In genomic region chr1:30895942-30896660, GRCh38 we compare ENCODE assay signal across 1 cellular context.
TF ChIP-seq lines count a peak whose summit lies in the region.

No MANE protein-coding gene starts in this region.

TF ChIP-seq in K562, 482 proteins besides CTCF, POLR2A, EP300 and RAD21 (continued from another document and continues in another):
- TF ChIP-seq ID3 (CRISPR knock-in tag; IDR thresholded peaks at IDR 0.05): no peak
- TF ChIP-seq ID3 (tag; IDR thresholded peaks at IDR 0.05): 0 out of 2 replicates have a peak, but pooled peaks have one; percentile 23
- no peak for TF ChIP-seq PURB (CRISPR knock-in tag; IDR thresholded peaks at IDR 0.05; ENCODE audit: low read depth)
- TF ChIP-seq CC2D1A (IDR thresholded peaks at IDR 0.05): no peak
- TF ChIP-seq SRSF1 (IDR thresholded peaks at IDR 0.05; ENCODE audit: low read depth, low read length): no peak
- TF ChIP-seq SIRT6 (IDR thresholded peaks at IDR 0.05; ENCODE audit: low read depth, low read length): no peak
- no peak for TF ChIP-seq FOXM1 (IDR thresholded peaks at IDR 0.05; ENCODE audit: low read depth)
- TF ChIP-seq FOXM1 (CRISPR knock-in tag; IDR thresholded peaks at IDR 0.05; ENCODE audit: low read depth): no peak
- TF ChIP-seq GTF2A2 (tag; IDR thresholded peaks at IDR 0.05): no peak
- TF ChIP-seq SRF (CRISPR knock-in tag; IDR thresholded peaks at IDR 0.05): no peak
- TF ChIP-seq COPS2 (conservative IDR thresholded peaks at IDR 0.05): no peak
- TF ChIP-seq GTF2B (IDR thresholded peaks at IDR 0.05; ENCODE audit: extremely low read depth, insufficient read length): no peak
- TF ChIP-seq MNT (conservative IDR thresholded peaks at IDR 0.05): no peak
- TF ChIP-seq SMARCB1 (IDR thresholded peaks at IDR 0.05; ENCODE audit: insufficient read length, low read depth): no peak
- no peak for TF ChIP-seq GTF3C2 (IDR thresholded peaks at IDR 0.05; ENCODE audit: borderline replicate concordance, extremely low read depth, insufficient read length)
- TF ChIP-seq ZNF589 (CRISPR knock-in tag; IDR thresholded peaks at IDR 0.05; ENCODE audit: low read depth): peak; percentile 69
- peak; percentile 13; the same call in 1 of the 2 replicates for TF ChIP-seq TEAD4 (IDR thresholded peaks at IDR 0.05; ENCODE audit: low read length)
- no peak for TF ChIP-seq TEAD4 (CRISPR knock-in tag; IDR thresholded peaks at IDR 0.05; ENCODE audit: borderline replicate concordance)
- TF ChIP-seq CTBP1 (IDR thresholded peaks at IDR 0.05; ENCODE audit: borderline replicate concordance): no peak; the same call in 1 of the 2 replicates
- no peak for TF ChIP-seq THRA (IDR thresholded peaks at IDR 0.05)
- TF ChIP-seq JUND (IDR thresholded peaks at IDR 0.05; ENCODE audit: borderline replicate concordance, low read depth, low read length): peak; percentile 74
- 0 out of 3 replicates have a peak, but pooled peaks have one; percentile 34 for TF ChIP-seq JUND (tag; IDR thresholded peaks at IDR 0.05; ENCODE audit: borderline replicate concordance, low read depth, low read length)
- no peak for TF ChIP-seq NR3C1 (CRISPR knock-in tag; IDR thresholded peaks at IDR 0.05)
- 0 out of 2 replicates have a peak, but pooled peaks have one; percentile 38 for TF ChIP-seq ZFP91 (CRISPR knock-in tag; IDR thresholded peaks at IDR 0.05)
- peak; percentile 59; the same call in 1 of the 2 replicates for TF ChIP-seq POLR2G (IDR thresholded peaks at IDR 0.05; ENCODE audit: low read depth, low read length)
- TF ChIP-seq NFXL1 (CRISPR knock-in tag; IDR thresholded peaks at IDR 0.05): 0 out of 2 replicates have a peak, but pooled peaks have one; percentile 13
- TF ChIP-seq TSC22D4 (tag; IDR thresholded peaks at IDR 0.05): no peak
- TF ChIP-seq RREB1 (CRISPR knock-in tag; IDR thresholded peaks at IDR 0.05): no peak
- TF ChIP-seq ZNF263 (CRISPR knock-in tag; IDR thresholded peaks at IDR 0.05; ENCODE audit: borderline replicate concordance): peak; percentile 96
- TF ChIP-seq ZBTB2 (IDR thresholded peaks at IDR 0.05): no peak
- TF ChIP-seq DPF2 (IDR thresholded peaks at IDR 0.05): no peak; the same call in 1 of the 2 replicates
- TF ChIP-seq MCM2 (IDR thresholded peaks at IDR 0.05; ENCODE audit: low read depth): no peak
- no peak; the same call in 1 of the 2 replicates for TF ChIP-seq ZBTB9 (CRISPR knock-in tag; IDR thresholded peaks at IDR 0.05)
- TF ChIP-seq CBX8 (IDR thresholded peaks at IDR 0.05; ENCODE audit: borderline replicate concordance, extremely low read depth, low read depth, low read length, poor library complexity, severe bottlenecking): no peak
- 0 out of 2 replicates have a peak, but pooled peaks have one; percentile 70 for TF ChIP-seq ZNF395 (CRISPR knock-in tag; IDR thresholded peaks at IDR 0.05)
- TF ChIP-seq TFAM (CRISPR knock-in tag; conservative IDR thresholded peaks at IDR 0.05): no peak
- peak; percentile 36; the same call in 1 of the 2 replicates for TF ChIP-seq SMARCA5 (IDR thresholded peaks at IDR 0.05)
- TF ChIP-seq ZZZ3 (IDR thresholded peaks at IDR 0.05): no peak; the same call in 1 of the 2 replicates
